In genomic region chr7:90403174-90404113, GRCh38 we compare ENCODE assay signal across 8 cellular contexts. TPM values are rescaled to one million over a fixed set of nuclear protein-coding genes. Genes with fewer than 3 reads are reported as not detected.
DNase-seq lines count a peak whose midpoint lies in the region; ATAC-seq and TF ChIP-seq lines count a peak whose summit lies in the region.

TSS of gene CLDN12 (plus strand) at chr7:90403461. CDS start at chr7:90412677, 9,216 bp downstream.

- H3K27me3 ChIP-seq in duodenal mucosa (ENCODE audit: control insufficient read depth in 1 of 2, insufficient read depth in 2 of 2, low read length in 2 of 2) (no peaks in the 10 kb centered on the region), right lobe of liver (no peaks in the 10 kb centered on the region)

- peak within 1 kb of the TSS; percentile 90 to 93 for H3K4me3 ChIP-seq in duodenal mucosa (ENCODE audit: low read depth in 1 of 2, low read length in 2 of 2)
- peak within 1 kb of the TSS; percentile 58 to 82 (median 75) for H3K4me3 ChIP-seq in right lobe of liver

- H3K9ac ChIP-seq in duodenal mucosa (ENCODE audit: low read depth in 1 of 2, low read length in 2 of 2) = peak within 1 kb of the TSS; percentile 88 to 95

- TF ChIP-seq POLR2A in right lobe of liver (IDR thresholded peaks at IDR 0.05) = peak; percentile 85

- ATAC-seq in GM19395 (IDR thresholded peaks at IDR 0.05; ENCODE audit: unreplicated experiment) (peak; percentile 96), HG03558 (IDR thresholded peaks at IDR 0.05; ENCODE audit: extremely low read depth, unreplicated experiment) (peak; percentile 98), right lobe of liver (peak; percentile 89 to 99 (median 95))

- WGBS in right lobe of liver (ENCODE audit: insufficient coverage, low coverage, low lambda C conversion rate, missing lambda C conversion rate) = under 1% methylated on average over 32 of the region's 35 CpGs

- TF ChIP-seq CTCF in right lobe of liver (IDR thresholded peaks at IDR 0.05) = no peak

- DNase-seq in CD1c-positive myeloid dendritic cell (ENCODE audit: extremely low spot score) (peak; percentile 86), NCI-H748 (lab: John Stamatoyannopoulos, UW; ENCODE audit: unreplicated experiment) (peak; percentile 95), right lobe of liver (peak; percentile 83 to 92 (median 92))
- peak; percentile 68 to 77 for DNase-seq in activated CD4-positive, alpha-beta T cell treated with anti-CD3 and anti-CD28 coated beads, Interleukin-2, amount 50 U/mL, for 48 hours
- DNase-seq in stimulated activated CD4-positive, alpha-beta T cell treated with anti-CD3 and anti-CD28 coated beads, Interleukin-4, amount 100 ng/mL, for 4 hours = peak; percentile 36 to 69

- peaks cover 0 to 5% of the 10 kb centered on the region in 2 donors for H3K9me3 ChIP-seq in duodenal mucosa (ENCODE audit: control insufficient read depth in 1 of 2, low read length in 2 of 2)
- no peaks in the 10 kb centered on the region for H3K9me3 ChIP-seq in right lobe of liver

- H3K36me3 ChIP-seq in duodenal mucosa (ENCODE audit: control insufficient read depth in 1 of 2, insufficient read depth in 2 of 2, low read length in 2 of 2) = peaks cover 0 to 16% of the 10 kb centered on the region in 2 donors
- peaks cover 0 to 12% (median 0%) of the 10 kb centered on the region in 4 donors for H3K36me3 ChIP-seq in right lobe of liver

- H3K27ac ChIP-seq in duodenal mucosa (ENCODE audit: low read depth, low read length) (peak within 1 kb of the TSS; percentile 65), right lobe of liver (peak within 1 kb of the TSS; percentile 93 to 99 (median 94))

- H3K4me1 ChIP-seq in duodenal mucosa (ENCODE audit: control insufficient read depth in 1 of 2, insufficient read depth in 2 of 2, low read length in 2 of 2) (peaks cover 11 to 25% of the 10 kb centered on the region in 2 donors), right lobe of liver (peaks cover 0 to 19% (median 6%) of the 10 kb centered on the region in 4 donors)

- intact Hi-C loops in right lobe of liver (cut with DNase I) = no loop called here

RNA-seq across cellular contexts. Expression of gene CLDN12, which starts in this region (rescaled TPM):
- total RNA-seq in right lobe of liver = 10 to 100 TPM; 33.5 to 62.9 (median 45.9) TPM

Comparison
In these comparisons a context has a peak if more than half of its experiments do, and no peak if none do; other contexts are left out.
1. Peak in every context shown above with its lines: DNase-seq, ATAC-seq, H3K4me3 ChIP-seq and H3K27ac ChIP-seq.